In genomic region chr3:15982667-15983145, GRCh38 we compare ENCODE assay signal across 9 cellular contexts.
A peak's percentile ranks its signal among the peaks of the same experiment; 100 is the strongest.
DNase-seq lines count a peak whose midpoint lies in the region; ATAC-seq and TF ChIP-seq lines count a peak whose summit lies in the region.
"Had no signal": no experiment of that assay in that cellular context is flagged by ENCODE, and none has a peak within 500 bp of the region (broad histone marks: within the 10 kb centered on the region; RNA-seq: fewer than 3 reads in every experiment).

No MANE protein-coding gene starts in this region.

- peak; percentile 55 for TF ChIP-seq EP300 in Ishikawa (IDR thresholded peaks at IDR 0.05; ENCODE audit: borderline replicate concordance)

- H3K4me3 ChIP-seq in AG04449 (ENCODE audit: low read depth, low read length) = peak overlapping the region; percentile 48
- no peak overlapping the region for H3K4me3 ChIP-seq in cardiac fibroblast (replicated peaks in 1 of 2; ENCODE audit: low read depth in 2 of 2, low read length in 2 of 2)
- H3K4me3 ChIP-seq in lung = no peak overlapping the region

- WGBS in lung, 2 donors = 59 to 86% methylated on average over 10 of the region's 10 CpGs

- POLR2A ChIA-PET in AG04449 (lab: Yijun Ruan, JAX) = interaction anchor here (0.6 to 1.2 kb wide), 4 partner anchors 19 to 122 kb away, joined by 3 to 5 read pairs (median 3); no protein-coding TSS in a partner anchor
- POLR2A ChIA-PET in HEK293T (lab: Yijun Ruan, JAX) = no interaction called here

- TF ChIP-seq RAD21 in Ishikawa (IDR thresholded peaks at IDR 0.05; ENCODE audit: low read depth) = no peak

- H3K27me3 Mint-ChIP-seq in Calu3 (ENCODE audit: unreplicated experiment) = no peaks in the 10 kb centered on the region

- no peaks in the 10 kb centered on the region for H3K9me3 ChIP-seq in lung (ENCODE audit: control insufficient read depth in 2 of 2, insufficient read depth in 1 of 2, low read length in 1 of 2)

- H3K4me3 Mint-ChIP-seq in Calu3 (ENCODE audit: low read depth, unreplicated experiment) = no peak overlapping the region

- no peaks in the 10 kb centered on the region for H3K4me1 Mint-ChIP-seq in Calu3 (ENCODE audit: low read depth, unreplicated experiment)

- H3K9me3 Mint-ChIP-seq in Calu3 (ENCODE audit: low read depth, unreplicated experiment) = no peaks in the 10 kb centered on the region

- H3K36me3 Mint-ChIP-seq in Calu3 (ENCODE audit: insufficient read depth, unreplicated experiment) = no peaks in the 10 kb centered on the region

- TF ChIP-seq CTCF in AG04449 (IDR thresholded peaks at IDR 0.05; ENCODE audit: insufficient read depth, low read length, missing control alignments) (no peak), cardiac fibroblast (IDR thresholded peaks at IDR 0.05; ENCODE audit: low read depth, low read length) (no peak), lung (IDR thresholded peaks at IDR 0.05; ENCODE audit: control extremely low read depth, extremely low read depth) (no peak), Calu3 (IDR thresholded peaks at IDR 0.05; ENCODE audit: unreplicated experiment) (no peak)

- H3K27ac ChIP-seq in lung (ENCODE audit: low read depth in 1 of 2, low read length in 1 of 2) = peak overlapping the region; percentile 3 to 41

- peaks cover 0 to 2% of the 10 kb centered on the region in 2 donors for H3K4me1 ChIP-seq in lung (ENCODE audit: control insufficient read depth in 2 of 2, insufficient read depth in 2 of 2, low read length in 2 of 2)

- BruUV-seq in Calu3 (replicated peaks; lab: Mats Ljungman, UMichigan) = no TSS peak

- intact Hi-C loops in Calu3 (cut with micrococcal nuclease; ENCODE audit: unreplicated experiment) = no loop called here

- DNase-seq in AG04449 (ENCODE audit: low read depth, low spot score) (peak; percentile 84), cardiac fibroblast (ENCODE audit: low read depth in 2 of 2) (peak; percentile 85 to 96), lung (ENCODE audit: low spot score) (no peak), NCI-H2171 (lab: John Stamatoyannopoulos, UW) (no peak), HEK293T (ENCODE audit: extremely low spot score) (no peak), Calu3 (no peak)
- DNase-seq: SHP77 had no signal

- H3K36me3 ChIP-seq in lung (ENCODE audit: control insufficient read depth in 2 of 2, insufficient read depth in 2 of 2, low read length in 2 of 2) = no peaks in the 10 kb centered on the region

- CTCF ChIA-PET in AG04449 (lab: Yijun Ruan, JAX) = interaction anchor here (1.3 to 1.5 kb wide), 3 partner anchors 16 to 266 kb away, joined by 3 to 6 read pairs (median 4); no protein-coding TSS in a partner anchor
- CTCF ChIA-PET in HEK293T (lab: Yijun Ruan, JAX) = interaction anchor here (0.6 kb wide), 1 partner anchor 213 kb away, joined by 3 read pairs; no protein-coding TSS in a partner anchor
- CTCF ChIA-PET in Calu3 (lab: Charles Lee) = no interaction called here

- no peak overlapping the region for H3K27ac Mint-ChIP-seq in Calu3 (ENCODE audit: unreplicated experiment)

- ATAC-seq in lung (ENCODE audit: insufficient read depth, low FRiP score) (no peak), GM21528 (IDR thresholded peaks at IDR 0.05; ENCODE audit: low FRiP score, unreplicated experiment) (no peak)

- no peaks in the 10 kb centered on the region for H3K27me3 ChIP-seq in lung (ENCODE audit: control insufficient read depth, insufficient read depth)

TF ChIP-seq in Ishikawa, 13 proteins besides CTCF, POLR2A, EP300 and RAD21:
- peak; percentile 16; the same call in 1 of the 2 replicates for TF ChIP-seq FOXM1 (IDR thresholded peaks at IDR 0.05; ENCODE audit: borderline replicate concordance, low read depth)
- no peak for TF ChIP-seq YY1 (IDR thresholded peaks at IDR 0.05; ENCODE audit: low read depth)
- TF ChIP-seq TEAD4 (IDR thresholded peaks at IDR 0.05) = no peak
- peak; percentile 48 for TF ChIP-seq NFIC (IDR thresholded peaks at IDR 0.05)
- TF ChIP-seq MAX (IDR thresholded peaks at IDR 0.05) = no peak
- no peak for TF ChIP-seq CREB1 (IDR thresholded peaks at IDR 0.05; ENCODE audit: low read depth)
- no peak for TF ChIP-seq ZBTB7A (IDR thresholded peaks at IDR 0.05; ENCODE audit: low read depth)
- no peak for TF ChIP-seq USF1 (IDR thresholded peaks at IDR 0.05)

TF ChIP-seq in HEK293T, 16 proteins besides CTCF, POLR2A, EP300 and RAD21:
- TF ChIP-seq ARNT (IDR thresholded peaks at IDR 0.05) = no peak
- no peak for TF ChIP-seq FOXK2 (IDR thresholded peaks at IDR 0.05)
- no peak for TF ChIP-seq ZNF384 (IDR thresholded peaks at IDR 0.05)
- no peak for TF ChIP-seq TARDBP (IDR thresholded peaks at IDR 0.05)
- TF ChIP-seq FOXM1 (IDR thresholded peaks at IDR 0.05; ENCODE audit: borderline replicate concordance) = no peak
- no peak for TF ChIP-seq BHLHE40 (IDR thresholded peaks at IDR 0.05; ENCODE audit: borderline replicate concordance)
- TF ChIP-seq ELF4 (IDR thresholded peaks at IDR 0.05) = no peak
- TF ChIP-seq PKNOX1 (IDR thresholded peaks at IDR 0.05) = no peak
- no peak for TF ChIP-seq CTBP1 (IDR thresholded peaks at IDR 0.05; ENCODE audit: borderline replicate concordance)
- TF ChIP-seq FOXA1 (IDR thresholded peaks at IDR 0.05) = no peak
- no peak for TF ChIP-seq NFRKB (IDR thresholded peaks at IDR 0.05)

Comparison
In these comparisons a context has a peak if more than half of its experiments do, and no peak if none do; other contexts are left out.
1. DNase-seq: peak in AG04449 (single experiment) and cardiac fibroblast (2 of 2); none in lung (single experiment), NCI-H2171 (single experiment), HEK293T (single experiment) and Calu3 (single experiment).